26 cellular contexts compared by ENCODE assay signal in the genomic region with DNA sequence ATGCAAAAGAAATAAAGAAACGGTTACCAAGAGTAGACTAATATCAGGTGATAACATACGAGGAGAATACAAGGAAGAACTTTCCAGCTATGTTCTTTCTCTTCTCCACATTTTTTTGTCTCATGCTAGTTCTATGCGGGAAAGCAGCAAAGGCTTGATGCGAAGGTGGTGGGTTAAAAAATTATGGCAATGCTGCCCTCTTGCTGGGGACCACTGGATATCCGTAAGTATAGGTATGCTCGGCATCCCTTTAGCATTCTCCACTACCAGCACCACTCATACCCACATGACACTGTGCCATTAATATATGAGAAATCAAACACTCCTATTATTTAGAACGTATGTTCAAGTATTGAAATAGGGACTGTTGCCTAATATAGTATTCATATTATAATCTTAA.
"Had no signal": no experiment of that assay in that cellular context is flagged by ENCODE, and none has a peak within 500 bp of the region (broad histone marks: within the 10 kb centered on the region; RNA-seq: fewer than 3 reads in every experiment).

No MANE protein-coding gene starts in this region.

- H3K4me3 Mint-ChIP-seq: activated CD4-positive, alpha-beta memory T cell treated with anti-CD3 and anti-CD28 coated beads for 36 hours; activated CD4-positive, alpha-beta T cell treated with anti-CD3 and anti-CD28 coated beads, Interleukin-2, amount 10 ng/mL, durations not matched to agents 7 days and 5 days; activated naive CD4-positive, alpha-beta T cell treated with anti-CD3 and anti-CD28 coated beads for 36 hours; activated naive CD8-positive, alpha-beta T cell; activated T-helper 17 cell treated with anti-CD3 and anti-CD28 coated beads, Interleukin-2, amount 50 U/mL, for 72 hours; brain; central memory CD8-positive, alpha-beta T cell; T-helper 2 cell treated with Interferon-gamma antibody and Interleukin-4, amounts not matched to agents 5 μg/mL and 100 μg/mL, for 36 hours had no signal

- H3K4me1 ChIP-seq: SJSA1 had no signal

- H3K27ac Mint-ChIP-seq: activated CD4-positive, alpha-beta memory T cell treated with anti-CD3 and anti-CD28 coated beads for 36 hours; activated CD4-positive, alpha-beta T cell treated with anti-CD3 and anti-CD28 coated beads, Interleukin-2, amount 10 ng/mL, durations not matched to agents 7 days and 5 days; activated naive CD4-positive, alpha-beta T cell treated with anti-CD3 and anti-CD28 coated beads for 36 hours; activated naive CD8-positive, alpha-beta T cell; activated T-helper 17 cell treated with anti-CD3 and anti-CD28 coated beads, Interleukin-2, amount 50 U/mL, for 72 hours; brain; T-helper 2 cell treated with Interferon-gamma antibody and Interleukin-4, amounts not matched to agents 5 μg/mL and 100 μg/mL, for 36 hours had no signal

- H3K27me3 Mint-ChIP-seq: activated CD4-positive, alpha-beta memory T cell treated with anti-CD3 and anti-CD28 coated beads for 36 hours; activated CD4-positive, alpha-beta T cell treated with anti-CD3 and anti-CD28 coated beads, Interleukin-2, amount 10 ng/mL, durations not matched to agents 7 days and 5 days; activated naive CD8-positive, alpha-beta T cell; activated T-helper 17 cell treated with anti-CD3 and anti-CD28 coated beads, Interleukin-2, amount 50 U/mL, for 72 hours; brain; central memory CD8-positive, alpha-beta T cell had no signal

- H3K4me1 Mint-ChIP-seq: activated CD4-positive, alpha-beta T cell treated with anti-CD3 and anti-CD28 coated beads, Interleukin-2, amount 10 ng/mL, durations not matched to agents 7 days and 5 days; activated T-helper 17 cell treated with anti-CD3 and anti-CD28 coated beads, Interleukin-2, amount 50 U/mL, for 72 hours; brain; central memory CD8-positive, alpha-beta T cell had no signal

- H3K27ac ChIP-seq: SJSA1 had no signal

- DNase-seq: activated CD4-positive, alpha-beta memory T cell treated with anti-CD3 and anti-CD28 coated beads for 36 hours; activated CD4-positive, alpha-beta T cell treated with anti-CD3 and anti-CD28 coated beads for 1 hour; activated CD4-positive, alpha-beta T cell treated with anti-CD3 and anti-CD28 coated beads, Interleukin-2, amount 10 ng/mL, durations not matched to agents 7 days and 5 days; activated gamma-delta T cell; activated naive CD4-positive, alpha-beta T cell treated with anti-CD3 and anti-CD28 coated beads for 36 hours; activated T-cell treated with anti-CD3 and anti-CD28 coated beads for 4 hours; activated T-cell treated with anti-CD3 and anti-CD28 coated beads, Interleukin-2, amount 50 U/mL, for 48 hours; amygdala; Karpas-422; NCI-H1105 treated with DMSO at 0.1 percent for 48 hours; NCI-H1436 treated with DMSO at 0.1 percent for 48 hours; NCI-H187; NCI-H2081; NCI-H446; NCI-H524; NCI-H774; PC-3; SHP77; SW 1271 had no signal

- H3K9me3 ChIP-seq: SJSA1 had no signal

- H3K36me3 Mint-ChIP-seq: activated CD4-positive, alpha-beta memory T cell treated with anti-CD3 and anti-CD28 coated beads for 36 hours; activated naive CD8-positive, alpha-beta T cell; brain had no signal

- ATAC-seq: activated T-helper 17 cell treated with anti-CD3 and anti-CD28 coated beads, Interleukin-2, amount 50 U/mL, for 72 hours; PC-3; SK-N-SH treated with all-trans-retinoic acid at 6 μM for 48 hours had no signal

- H3K27me3 ChIP-seq: SJSA1 had no signal
